ENCODE assay signal across 33 cellular contexts in the genomic region with DNA sequence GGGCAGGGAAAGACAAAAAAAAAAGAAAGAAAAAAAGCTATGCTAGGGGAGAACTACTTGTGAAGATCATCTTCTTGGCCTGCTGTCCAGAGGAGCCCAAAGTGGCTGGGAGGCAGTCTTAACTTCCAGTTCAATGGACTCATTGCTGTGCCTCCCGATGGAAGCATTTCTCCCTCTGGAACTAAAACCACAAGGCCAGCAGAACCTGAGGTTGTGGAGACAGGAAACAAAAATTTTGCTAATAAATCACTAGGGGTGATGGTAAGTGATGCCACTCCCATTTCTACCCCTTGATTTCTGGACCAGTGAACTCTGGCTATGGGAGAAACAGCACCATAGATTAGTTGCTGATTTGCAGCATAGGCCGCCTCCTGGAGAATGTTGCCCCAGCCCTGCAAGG.
"Had no signal": no experiment of that assay in that cellular context is flagged by ENCODE, and none has a peak within 500 bp of the region (broad histone marks: within the 10 kb centered on the region; RNA-seq: fewer than 3 reads in every experiment).

No MANE protein-coding gene starts in this region.

- H3K27me3 ChIP-seq: breast epithelium, ovary, thyroid gland, upper lobe of left lung, vagina had no signal

- H3K27me3 Mint-ChIP-seq: stimulated activated memory B cell treated with anti-CD40 and anti-IgM and Interleukin-4, amounts not matched to agents 10 μg/mL and 1 μg/mL and 100 μg/mL, for 72 hours had no signal

- H3K27ac Mint-ChIP-seq: activated naive CD8-positive, alpha-beta T cell; dendritic cell treated with granulocyte-macrophage colony-stimulating factor and Interleukin-4, amounts not matched to agents 40 ng/mL and 50 ng/mL, for 4 days; endodermal cell; naive B cell; nephron progenitor cell; progenitor cell of endocrine pancreas; stimulated activated memory B cell treated with anti-CD40 and anti-IgM and Interleukin-4, amounts not matched to agents 10 μg/mL and 1 μg/mL and 100 μg/mL, for 72 hours; stimulated activated naive CD8-positive, alpha-beta T cell treated with anti-CD3 and anti-CD28 coated beads, Interleukin-15, amount 100 ng/mL, for 72 hours; T-helper 1 cell treated with Interleukin-12 subunit alpha and Interleukin-12 subunit beta and Interleukin-4 antibody, amounts not matched to agents 30 μg/mL and 1 μg/mL, for 36 hours had no signal

- H3K27ac ChIP-seq: breast epithelium, esophagus squamous epithelium, neutrophil, ovary, thyroid gland, upper lobe of left lung, vagina, VCaP had no signal

- H3K9me3 ChIP-seq: breast epithelium, esophagus squamous epithelium, mucosa of descending colon, neutrophil, ovary, thyroid gland, upper lobe of left lung, vagina had no signal

- H3K4me3 ChIP-seq: breast epithelium, esophagus squamous epithelium, mucosa of descending colon, ovary, skin epidermis, thyroid gland, upper lobe of left lung, vagina had no signal

- H3K9me3 Mint-ChIP-seq: endodermal cell; stimulated activated naive CD8-positive, alpha-beta T cell treated with anti-CD3 and anti-CD28 coated beads, Interleukin-15, amount 100 ng/mL, for 72 hours; T-helper 1 cell treated with Interleukin-12 subunit alpha and Interleukin-12 subunit beta and Interleukin-4 antibody, amounts not matched to agents 30 μg/mL and 1 μg/mL, for 36 hours had no signal

- H3K4me1 ChIP-seq: breast epithelium, esophagus squamous epithelium, thyroid gland, upper lobe of left lung, vagina had no signal

- H3K4me3 Mint-ChIP-seq: activated naive CD8-positive, alpha-beta T cell; dendritic cell treated with granulocyte-macrophage colony-stimulating factor and Interleukin-4, amounts not matched to agents 40 ng/mL and 50 ng/mL, for 4 days; endodermal cell; naive B cell; nephron progenitor cell; stimulated activated memory B cell treated with anti-CD40 and anti-IgM and Interleukin-4, amounts not matched to agents 10 μg/mL and 1 μg/mL and 100 μg/mL, for 72 hours; stimulated activated naive CD8-positive, alpha-beta T cell treated with anti-CD3 and anti-CD28 coated beads, Interleukin-15, amount 100 ng/mL, for 72 hours; T-helper 1 cell treated with Interleukin-12 subunit alpha and Interleukin-12 subunit beta and Interleukin-4 antibody, amounts not matched to agents 30 μg/mL and 1 μg/mL, for 36 hours had no signal

- DNase-seq: activated CD4-positive, alpha-beta T cell treated with anti-CD3 and anti-CD28 coated beads for 48 hours; activated CD4-positive, alpha-beta T cell treated with anti-CD3 and anti-CD28 coated beads, Interleukin-2, amount 50 U/mL, for 48 hours; activated CD8-positive, alpha-beta memory T cell treated with anti-CD3 and anti-CD28 coated beads for 24 hours; activated effector memory CD4-positive, alpha-beta T cell treated with Interleukin-2 at 50 U/mL for 16 hours; activated naive CD4-positive, alpha-beta T cell treated with Interleukin-2 at 50 U/mL for 16 hours; anterior cingulate cortex; central memory CD4-positive, alpha-beta T cell; endodermal cell; esophagus squamous epithelium; foreskin melanocyte; mesendoderm; mucosa of descending colon; naive B cell; nephron progenitor cell; ovary; stimulated activated CD4-positive, alpha-beta T cell treated with anti-CD3 and anti-CD28 coated beads, Interleukin-4, amount 100 ng/mL, for 24 hours; stimulated activated naive CD8-positive, alpha-beta T cell treated with anti-CD3 and anti-CD28 coated beads, Interleukin-15, amount 100 ng/mL, for 72 hours; substantia nigra; T-helper 9 cell; thyroid gland; upper lobe of left lung had no signal

- H3K36me3 Mint-ChIP-seq: activated naive CD8-positive, alpha-beta T cell; naive B cell; stimulated activated memory B cell treated with anti-CD40 and anti-IgM and Interleukin-4, amounts not matched to agents 10 μg/mL and 1 μg/mL and 100 μg/mL, for 72 hours had no signal

- H3K4me1 Mint-ChIP-seq: endodermal cell; naive B cell; nephron progenitor cell; stimulated activated memory B cell treated with anti-CD40 and anti-IgM and Interleukin-4, amounts not matched to agents 10 μg/mL and 1 μg/mL and 100 μg/mL, for 72 hours had no signal

- FAIRE-seq: islet of Langerhans, TTC549 had no signal

- H3K36me3 ChIP-seq: breast epithelium, esophagus squamous epithelium, neutrophil, ovary, thyroid gland, upper lobe of left lung, vagina had no signal
